Comparison of ENCODE assay signal across 1 cellular context in the genomic region with DNA sequence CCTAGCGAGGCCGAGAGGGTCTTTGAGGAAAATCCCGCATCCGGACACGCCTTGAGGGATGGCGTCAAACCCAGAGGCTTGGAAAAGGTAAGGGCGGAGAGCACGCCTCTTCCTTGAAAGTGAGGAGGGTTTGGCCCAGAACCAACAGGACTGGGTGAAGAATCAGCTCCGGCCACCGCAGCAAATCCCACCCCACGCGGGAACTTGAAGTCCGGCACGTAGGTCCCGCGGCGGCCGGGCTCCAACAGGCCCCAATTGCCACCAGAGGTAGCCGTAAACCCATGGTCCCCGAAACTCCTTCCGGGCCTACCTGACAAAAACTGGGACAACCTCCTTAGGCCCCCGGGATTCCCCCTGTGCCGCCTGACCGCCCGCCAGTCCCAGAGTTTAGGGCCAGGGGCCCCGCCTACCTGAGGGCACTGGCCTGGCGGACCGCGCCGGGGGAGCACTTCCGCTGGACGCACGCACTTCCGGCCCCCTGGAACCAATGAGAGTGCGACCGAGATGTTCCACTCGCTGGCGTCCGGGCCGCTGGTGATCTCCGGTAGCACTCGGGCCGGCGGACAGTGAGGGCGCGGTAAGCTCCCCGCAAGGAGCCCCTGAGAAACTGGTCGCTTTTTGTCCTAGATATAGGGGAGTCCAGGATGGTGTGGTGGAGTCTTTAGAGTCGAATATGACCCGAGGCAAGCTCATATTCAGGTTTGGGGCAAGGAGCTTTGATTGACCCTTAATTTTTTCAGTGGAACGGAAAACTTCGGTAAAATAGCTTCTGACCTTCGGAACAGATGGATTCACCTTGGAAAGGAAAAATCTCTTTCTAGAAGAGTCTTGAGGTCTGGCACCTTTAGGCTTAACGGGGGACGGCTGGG.
A peak's percentile ranks its signal among the peaks of the same experiment; 100 is the strongest.
TF ChIP-seq lines count a peak whose summit lies in the region.

A gene (minus strand): TSS at position 453 of the 869 bp plus-strand sequence. CDS start 6,772 bp downstream, outside the sequence.
A gene (plus strand): TSS at position 537 of the 869 bp plus-strand sequence. CDS start 28,599 bp downstream, outside the sequence.

TF ChIP-seq in GM12878, 131 proteins besides CTCF, POLR2A, EP300 and RAD21 (continued from another document and continues in another):
- TF ChIP-seq MEF2A (IDR thresholded peaks at IDR 0.05; ENCODE audit: insufficient read depth, low read depth, low read length) (0 out of 2 replicates have a peak, but pooled peaks have one; percentile 28), BMI1 (IDR thresholded peaks at IDR 0.05; ENCODE audit: borderline replicate concordance) (no peak), FOXK2 (IDR thresholded peaks at IDR 0.05) (peak; percentile 62; the same call in 1 of the 2 replicates), SRF (IDR thresholded peaks at IDR 0.05; ENCODE audit: low read depth in 2 of 2, low read length in 2 of 2) (peak; percentile 54 to 90; a peak in 3 of 4 replicates), SPI1 (IDR thresholded peaks at IDR 0.05; ENCODE audit: borderline replicate concordance, insufficient read depth, low read depth, low read length) (no peak), BCL11A (IDR thresholded peaks at IDR 0.05; ENCODE audit: low read depth, low read length) (0 out of 2 replicates have a peak, but pooled peaks have one; percentile 10), ZSCAN29 (IDR thresholded peaks at IDR 0.05) (no peak), TCF12 (IDR thresholded peaks at IDR 0.05; ENCODE audit: low read depth, low read length) (peak; percentile 55; the same call in 1 of the 2 replicates), CBX3 (IDR thresholded peaks at IDR 0.05; ENCODE audit: borderline replicate concordance, low read depth) (no peak), EZH2 (IDR thresholded peaks at IDR 0.05; ENCODE audit: borderline replicate concordance, control insufficient read depth, low read depth, low read length) (no peak), BACH1 (IDR thresholded peaks at IDR 0.05; ENCODE audit: borderline replicate concordance) (0 out of 2 replicates have a peak, but pooled peaks have one; percentile 53), CHD4 (IDR thresholded peaks at IDR 0.05) (no peak), SREBF1 (IDR thresholded peaks at IDR 0.05; ENCODE audit: low read length) (no peak), RFX5 (IDR thresholded peaks at IDR 0.05; ENCODE audit: low read depth, low read length) (0 out of 2 replicates have a peak, but pooled peaks have one; percentile 16), IKZF2 (IDR thresholded peaks at IDR 0.05) (peak; percentile 42 to 58; a peak in 3 of 4 replicates), EED (IDR thresholded peaks at IDR 0.05; ENCODE audit: low read depth) (no peak; the same call in 1 of the 2 replicates), PAX8 (IDR thresholded peaks at IDR 0.05) (no peak), RB1 (IDR thresholded peaks at IDR 0.05; ENCODE audit: borderline replicate concordance) (peak; percentile 99; the same call in 1 of the 2 replicates), MEF2B (IDR thresholded peaks at IDR 0.05; ENCODE audit: partially characterized antibody, poor library complexity, severe bottlenecking) (no peak), CHD2 (IDR thresholded peaks at IDR 0.05; ENCODE audit: borderline replicate concordance, low read depth, low read length) (peak; percentile 87), FOS (IDR thresholded peaks at IDR 0.05; ENCODE audit: borderline replicate concordance, extremely low read depth, insufficient read length) (no peak), TARDBP (IDR thresholded peaks at IDR 0.05; ENCODE audit: borderline replicate concordance) (peak; percentile 87; the same call in 1 of the 2 replicates), RELA (IDR thresholded peaks at IDR 0.05; ENCODE audit: borderline replicate concordance, partially characterized antibody) (peak; percentile 98), CBFB (IDR thresholded peaks at IDR 0.05; ENCODE audit: low read depth) (peak; percentile 83), BHLHE40 (IDR thresholded peaks at IDR 0.05; ENCODE audit: borderline replicate concordance in 1 of 2, low read depth in 2 of 2, low read length in 1 of 2) (peak; percentile 66 to 85; a peak in 3 of 4 replicates), NFYA (IDR thresholded peaks at IDR 0.05; ENCODE audit: borderline replicate concordance, low read depth, low read length) (no peak), STAT3 (IDR thresholded peaks at IDR 0.05; ENCODE audit: low read depth, low read length) (no peak), ETV6 (conservative IDR thresholded peaks at IDR 0.05 in 1 of 2, IDR thresholded peaks at IDR 0.05 in 1 of 2; ENCODE audit: borderline replicate concordance in 1 of 2, low read depth in 1 of 2) (peak in 1 of 2 experiments; percentile 24; a peak in 1 of 4 replicates), JUND (IDR thresholded peaks at IDR 0.05; ENCODE audit: low read depth, low read length) (no peak), HDAC6 (IDR thresholded peaks at IDR 0.05; ENCODE audit: unreplicated experiment) (no peak), ESRRA (IDR thresholded peaks at IDR 0.05; ENCODE audit: low read length) (peak; percentile 82), GATAD2B (conservative IDR thresholded peaks at IDR 0.05; ENCODE audit: low read depth) (peak; percentile 80; the same call in 1 of the 2 replicates), ATF7 (IDR thresholded peaks at IDR 0.05; ENCODE audit: low read depth) (peak; percentile 38; the same call in 1 of the 2 replicates), NBN (IDR thresholded peaks at IDR 0.05) (peak; percentile 94)
- TF ChIP-seq, protein P1, sequence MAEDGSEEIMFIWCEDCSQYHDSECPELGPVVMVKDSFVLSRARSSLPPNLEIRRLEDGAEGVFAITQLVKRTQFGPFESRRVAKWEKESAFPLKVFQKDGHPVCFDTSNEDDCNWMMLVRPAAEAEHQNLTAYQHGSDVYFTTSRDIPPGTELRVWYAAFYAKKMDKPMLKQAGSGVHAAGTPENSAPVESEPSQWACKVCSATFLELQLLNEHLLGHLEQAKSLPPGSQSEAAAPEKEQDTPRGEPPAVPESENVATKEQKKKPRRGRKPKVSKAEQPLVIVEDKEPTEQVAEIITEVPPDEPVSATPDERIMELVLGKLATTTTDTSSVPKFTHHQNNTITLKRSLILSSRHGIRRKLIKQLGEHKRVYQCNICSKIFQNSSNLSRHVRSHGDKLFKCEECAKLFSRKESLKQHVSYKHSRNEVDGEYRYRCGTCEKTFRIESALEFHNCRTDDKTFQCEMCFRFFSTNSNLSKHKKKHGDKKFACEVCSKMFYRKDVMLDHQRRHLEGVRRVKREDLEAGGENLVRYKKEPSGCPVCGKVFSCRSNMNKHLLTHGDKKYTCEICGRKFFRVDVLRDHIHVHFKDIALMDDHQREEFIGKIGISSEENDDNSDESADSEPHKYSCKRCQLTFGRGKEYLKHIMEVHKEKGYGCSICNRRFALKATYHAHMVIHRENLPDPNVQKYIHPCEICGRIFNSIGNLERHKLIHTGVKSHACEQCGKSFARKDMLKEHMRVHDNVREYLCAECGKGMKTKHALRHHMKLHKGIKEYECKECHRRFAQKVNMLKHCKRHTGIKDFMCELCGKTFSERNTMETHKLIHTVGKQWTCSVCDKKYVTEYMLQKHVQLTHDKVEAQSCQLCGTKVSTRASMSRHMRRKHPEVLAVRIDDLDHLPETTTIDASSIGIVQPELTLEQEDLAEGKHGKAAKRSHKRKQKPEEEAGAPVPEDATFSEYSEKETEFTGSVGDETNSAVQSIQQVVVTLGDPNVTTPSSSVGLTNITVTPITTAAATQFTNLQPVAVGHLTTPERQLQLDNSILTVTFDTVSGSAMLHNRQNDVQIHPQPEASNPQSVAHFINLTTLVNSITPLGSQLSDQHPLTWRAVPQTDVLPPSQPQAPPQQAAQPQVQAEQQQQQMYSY (CRISPR knock-in tag; IDR thresholded peaks at IDR 0.05), result no peak
- TF ChIP-seq, protein P2, sequence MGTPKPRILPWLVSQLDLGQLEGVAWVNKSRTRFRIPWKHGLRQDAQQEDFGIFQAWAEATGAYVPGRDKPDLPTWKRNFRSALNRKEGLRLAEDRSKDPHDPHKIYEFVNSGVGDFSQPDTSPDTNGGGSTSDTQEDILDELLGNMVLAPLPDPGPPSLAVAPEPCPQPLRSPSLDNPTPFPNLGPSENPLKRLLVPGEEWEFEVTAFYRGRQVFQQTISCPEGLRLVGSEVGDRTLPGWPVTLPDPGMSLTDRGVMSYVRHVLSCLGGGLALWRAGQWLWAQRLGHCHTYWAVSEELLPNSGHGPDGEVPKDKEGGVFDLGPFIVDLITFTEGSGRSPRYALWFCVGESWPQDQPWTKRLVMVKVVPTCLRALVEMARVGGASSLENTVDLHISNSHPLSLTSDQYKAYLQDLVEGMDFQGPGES (IDR thresholded peaks at IDR 0.05), result peak; percentile 76
- TF ChIP-seq, protein P3, sequence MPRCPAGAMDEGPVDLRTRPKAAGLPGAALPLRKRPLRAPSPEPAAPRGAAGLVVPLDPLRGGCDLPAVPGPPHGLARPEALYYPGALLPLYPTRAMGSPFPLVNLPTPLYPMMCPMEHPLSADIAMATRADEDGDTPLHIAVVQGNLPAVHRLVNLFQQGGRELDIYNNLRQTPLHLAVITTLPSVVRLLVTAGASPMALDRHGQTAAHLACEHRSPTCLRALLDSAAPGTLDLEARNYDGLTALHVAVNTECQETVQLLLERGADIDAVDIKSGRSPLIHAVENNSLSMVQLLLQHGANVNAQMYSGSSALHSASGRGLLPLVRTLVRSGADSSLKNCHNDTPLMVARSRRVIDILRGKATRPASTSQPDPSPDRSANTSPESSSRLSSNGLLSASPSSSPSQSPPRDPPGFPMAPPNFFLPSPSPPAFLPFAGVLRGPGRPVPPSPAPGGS (IDR thresholded peaks at IDR 0.05; ENCODE audit: borderline replicate concordance, insufficient read depth, low read depth, low read length, poor library complexity, severe bottlenecking), result peak; percentile 85
- TF ChIP-seq, protein P4, sequence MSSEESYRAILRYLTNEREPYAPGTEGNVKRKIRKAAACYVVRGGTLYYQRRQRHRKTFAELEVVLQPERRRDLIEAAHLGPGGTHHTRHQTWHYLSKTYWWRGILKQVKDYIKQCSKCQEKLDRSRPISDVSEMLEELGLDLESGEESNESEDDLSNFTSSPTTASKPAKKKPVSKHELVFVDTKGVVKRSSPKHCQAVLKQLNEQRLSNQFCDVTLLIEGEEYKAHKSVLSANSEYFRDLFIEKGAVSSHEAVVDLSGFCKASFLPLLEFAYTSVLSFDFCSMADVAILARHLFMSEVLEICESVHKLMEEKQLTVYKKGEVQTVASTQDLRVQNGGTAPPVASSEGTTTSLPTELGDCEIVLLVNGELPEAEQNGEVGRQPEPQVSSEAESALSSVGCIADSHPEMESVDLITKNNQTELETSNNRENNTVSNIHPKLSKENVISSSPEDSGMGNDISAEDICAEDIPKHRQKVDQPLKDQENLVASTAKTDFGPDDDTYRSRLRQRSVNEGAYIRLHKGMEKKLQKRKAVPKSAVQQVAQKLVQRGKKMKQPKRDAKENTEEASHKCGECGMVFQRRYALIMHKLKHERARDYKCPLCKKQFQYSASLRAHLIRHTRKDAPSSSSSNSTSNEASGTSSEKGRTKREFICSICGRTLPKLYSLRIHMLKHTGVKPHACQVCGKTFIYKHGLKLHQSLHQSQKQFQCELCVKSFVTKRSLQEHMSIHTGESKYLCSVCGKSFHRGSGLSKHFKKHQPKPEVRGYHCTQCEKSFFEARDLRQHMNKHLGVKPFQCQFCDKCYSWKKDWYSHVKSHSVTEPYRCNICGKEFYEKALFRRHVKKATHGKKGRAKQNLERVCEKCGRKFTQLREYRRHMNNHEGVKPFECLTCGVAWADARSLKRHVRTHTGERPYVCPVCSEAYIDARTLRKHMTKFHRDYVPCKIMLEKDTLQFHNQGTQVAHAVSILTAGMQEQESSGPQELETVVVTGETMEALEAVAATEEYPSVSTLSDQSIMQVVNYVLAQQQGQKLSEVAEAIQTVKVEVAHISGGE (CRISPR knock-in tag; IDR thresholded peaks at IDR 0.05), result peak; percentile 95
- TF ChIP-seq, protein P5, sequence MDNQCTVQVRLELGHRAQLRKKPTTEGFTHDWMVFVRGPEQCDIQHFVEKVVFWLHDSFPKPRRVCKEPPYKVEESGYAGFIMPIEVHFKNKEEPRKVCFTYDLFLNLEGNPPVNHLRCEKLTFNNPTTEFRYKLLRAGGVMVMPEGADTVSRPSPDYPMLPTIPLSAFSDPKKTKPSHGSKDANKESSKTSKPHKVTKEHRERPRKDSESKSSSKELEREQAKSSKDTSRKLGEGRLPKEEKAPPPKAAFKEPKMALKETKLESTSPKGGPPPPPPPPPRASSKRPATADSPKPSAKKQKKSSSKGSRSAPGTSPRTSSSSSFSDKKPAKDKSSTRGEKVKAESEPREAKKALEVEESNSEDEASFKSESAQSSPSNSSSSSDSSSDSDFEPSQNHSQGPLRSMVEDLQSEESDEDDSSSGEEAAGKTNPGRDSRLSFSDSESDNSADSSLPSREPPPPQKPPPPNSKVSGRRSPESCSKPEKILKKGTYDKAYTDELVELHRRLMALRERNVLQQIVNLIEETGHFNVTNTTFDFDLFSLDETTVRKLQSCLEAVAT (IDR thresholded peaks at IDR 0.05), result no peak
- TF ChIP-seq, protein P6, sequence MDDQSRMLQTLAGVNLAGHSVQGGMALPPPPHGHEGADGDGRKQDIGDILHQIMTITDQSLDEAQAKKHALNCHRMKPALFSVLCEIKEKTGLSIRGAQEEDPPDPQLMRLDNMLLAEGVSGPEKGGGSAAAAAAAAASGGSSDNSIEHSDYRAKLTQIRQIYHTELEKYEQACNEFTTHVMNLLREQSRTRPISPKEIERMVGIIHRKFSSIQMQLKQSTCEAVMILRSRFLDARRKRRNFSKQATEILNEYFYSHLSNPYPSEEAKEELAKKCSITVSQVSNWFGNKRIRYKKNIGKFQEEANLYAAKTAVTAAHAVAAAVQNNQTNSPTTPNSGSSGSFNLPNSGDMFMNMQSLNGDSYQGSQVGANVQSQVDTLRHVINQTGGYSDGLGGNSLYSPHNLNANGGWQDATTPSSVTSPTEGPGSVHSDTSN (IDR thresholded peaks at IDR 0.05; ENCODE audit: insufficient replicate concordance, low read depth, low read length), result peak; percentile 7
- TF ChIP-seq, protein P7, sequence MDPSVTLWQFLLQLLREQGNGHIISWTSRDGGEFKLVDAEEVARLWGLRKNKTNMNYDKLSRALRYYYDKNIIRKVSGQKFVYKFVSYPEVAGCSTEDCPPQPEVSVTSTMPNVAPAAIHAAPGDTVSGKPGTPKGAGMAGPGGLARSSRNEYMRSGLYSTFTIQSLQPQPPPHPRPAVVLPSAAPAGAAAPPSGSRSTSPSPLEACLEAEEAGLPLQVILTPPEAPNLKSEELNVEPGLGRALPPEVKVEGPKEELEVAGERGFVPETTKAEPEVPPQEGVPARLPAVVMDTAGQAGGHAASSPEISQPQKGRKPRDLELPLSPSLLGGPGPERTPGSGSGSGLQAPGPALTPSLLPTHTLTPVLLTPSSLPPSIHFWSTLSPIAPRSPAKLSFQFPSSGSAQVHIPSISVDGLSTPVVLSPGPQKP (IDR thresholded peaks at IDR 0.05; ENCODE audit: low read depth, low read length), result peak; percentile 88
- TF ChIP-seq, protein P8, sequence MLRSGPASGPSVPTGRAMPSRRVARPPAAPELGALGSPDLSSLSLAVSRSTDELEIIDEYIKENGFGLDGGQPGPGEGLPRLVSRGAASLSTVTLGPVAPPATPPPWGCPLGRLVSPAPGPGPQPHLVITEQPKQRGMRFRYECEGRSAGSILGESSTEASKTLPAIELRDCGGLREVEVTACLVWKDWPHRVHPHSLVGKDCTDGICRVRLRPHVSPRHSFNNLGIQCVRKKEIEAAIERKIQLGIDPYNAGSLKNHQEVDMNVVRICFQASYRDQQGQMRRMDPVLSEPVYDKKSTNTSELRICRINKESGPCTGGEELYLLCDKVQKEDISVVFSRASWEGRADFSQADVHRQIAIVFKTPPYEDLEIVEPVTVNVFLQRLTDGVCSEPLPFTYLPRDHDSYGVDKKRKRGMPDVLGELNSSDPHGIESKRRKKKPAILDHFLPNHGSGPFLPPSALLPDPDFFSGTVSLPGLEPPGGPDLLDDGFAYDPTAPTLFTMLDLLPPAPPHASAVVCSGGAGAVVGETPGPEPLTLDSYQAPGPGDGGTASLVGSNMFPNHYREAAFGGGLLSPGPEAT (IDR thresholded peaks at IDR 0.05; ENCODE audit: low read depth), result peak; percentile 98
- TF ChIP-seq, protein P9, sequence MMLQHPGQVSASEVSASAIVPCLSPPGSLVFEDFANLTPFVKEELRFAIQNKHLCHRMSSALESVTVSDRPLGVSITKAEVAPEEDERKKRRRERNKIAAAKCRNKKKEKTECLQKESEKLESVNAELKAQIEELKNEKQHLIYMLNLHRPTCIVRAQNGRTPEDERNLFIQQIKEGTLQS (IDR thresholded peaks at IDR 0.05; ENCODE audit: borderline replicate concordance, extremely low read depth, low read depth, low read length), result no peak
